24 cellular contexts compared by ENCODE assay signal in the genomic region with DNA sequence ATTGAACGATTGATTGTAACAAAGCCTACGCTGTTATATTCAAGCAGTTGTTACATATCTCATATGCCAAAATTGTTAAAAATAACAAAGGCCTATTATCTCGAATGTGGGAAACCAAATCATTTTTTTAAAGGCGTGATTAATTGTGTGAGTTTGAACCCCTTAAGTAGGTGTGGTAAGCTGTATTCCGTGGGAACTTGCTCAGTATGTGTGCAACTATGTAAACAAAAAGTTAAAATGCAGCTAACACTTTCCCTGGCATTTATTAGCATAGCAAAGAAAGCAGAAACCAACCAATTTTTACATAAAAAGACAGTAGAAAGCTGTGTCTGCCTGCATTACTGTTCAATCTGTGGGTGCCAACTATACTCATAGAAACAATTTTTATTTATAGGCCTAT.
"Had no signal": no experiment of that assay in that cellular context is flagged by ENCODE, and none has a peak within 500 bp of the region (broad histone marks: within the 10 kb centered on the region; RNA-seq: fewer than 3 reads in every experiment).

No MANE protein-coding gene starts in this region.

- FAIRE-seq: keratinocyte had no signal

- H3K79me2 ChIP-seq: parathyroid adenoma had no signal

- H3K36me3 ChIP-seq: colonic mucosa, left lung, lower lobe of right lung, neutrophil, prostate gland, thoracic aorta, tibial nerve, upper lobe of right lung, uterus had no signal

- H3K9me3 ChIP-seq: colonic mucosa, left lung, lower lobe of right lung, neutrophil, prostate gland, thoracic aorta, tibial nerve, upper lobe of right lung, uterus had no signal

- H3K27me3 ChIP-seq: colonic mucosa, foreskin keratinocyte, left lung, neutrophil, tibial nerve, upper lobe of right lung, uterus had no signal

- H3K9ac ChIP-seq: parathyroid adenoma had no signal

- H3K4me3 ChIP-seq: colonic mucosa, left lung, lower lobe of right lung, prostate gland, skin epidermis, thoracic aorta, tibial nerve, upper lobe of right lung, uterus had no signal

- ATAC-seq: esophagus mucosa; foreskin keratinocyte; left lung; lower lobe of right lung; natural killer cell treated with Interleukin-12 subunit alpha and Interleukin-12 subunit beta and Interleukin-15 and Interleukin-18, amount 100 ng/mL, for 72 hours; right cardiac atrium; stimulated activated naive B cell treated with anti-CD40 and anti-IgM and Interleukin-4, amounts not matched to agents 10 μg/mL and 1 μg/mL and 100 μg/mL, for 72 hours; upper lobe of right lung had no signal

- H3K27ac ChIP-seq: colonic mucosa, epithelial cell of prostate, foreskin keratinocyte, left lung, lower lobe of right lung, neutrophil, parathyroid adenoma, prostate gland, skin epidermis, thoracic aorta, tibial nerve, upper lobe of right lung, uterus had no signal

- H3K4me1 ChIP-seq: colonic mucosa, foreskin keratinocyte, left lung, lower lobe of right lung, parathyroid adenoma, prostate gland, tibial nerve, upper lobe of right lung, uterus had no signal

- DNase-seq: colonic mucosa; effector CD8-positive, alpha-beta T cell; endodermal cell; foreskin keratinocyte; glutamatergic neuron; left lung; lower lobe of right lung; naive B cell; right cardiac atrium; stimulated activated CD4-positive, alpha-beta T cell treated with anti-CD3 and anti-CD28 coated beads, Interleukin-15, amount 100 ng/mL, for 24 hours; stimulated activated CD4-positive, alpha-beta T cell treated with anti-CD3 and anti-CD28 coated beads, Interleukin-2, amount 100 ng/mL, for 48 hours; stimulated activated naive B cell treated with anti-CD40 and anti-IgM and Interleukin-4, amounts not matched to agents 10 μg/mL and 1 μg/mL and 100 μg/mL, for 72 hours; upper lobe of right lung; uterus had no signal

- H2AFZ ChIP-seq: parathyroid adenoma had no signal
